8 cellular contexts compared by ENCODE assay signal in genomic region chr15:101723874-101724674, GRCh38. TPM values are rescaled to one million over a fixed set of nuclear protein-coding genes. Genes with fewer than 3 reads are reported as not detected.
DNase-seq lines count a peak whose midpoint lies in the region; ATAC-seq and TF ChIP-seq lines count a peak whose summit lies in the region.

TARS3 (minus strand) TSS chr15:101724473; CDS start chr15:101724387, 86 bp downstream.

- peak; percentile 84 for ATAC-seq in GM21737 (IDR thresholded peaks at IDR 0.05; ENCODE audit: unreplicated experiment)
- peak; percentile 92 for ATAC-seq in activated T-helper 17 cell treated with anti-CD3 and anti-CD28 coated beads, Interleukin-2, amount 50 U/mL, for 72 hours (replicated peaks)

- H3K4me3 ChIP-seq in fibroblast of pulmonary artery (replicated peaks; ENCODE audit: low read depth, low read length) = peak within 1 kb of the TSS; percentile 61

- H3K36me3 Mint-ChIP-seq in activated T-helper 17 cell treated with anti-CD3 and anti-CD28 coated beads, Interleukin-2, amount 50 U/mL, for 72 hours (ENCODE audit: low read depth) = peaks cover 43% of the 10 kb centered on the region
- H3K36me3 Mint-ChIP-seq in nephron (ENCODE audit: low read depth) = peaks cover 32% of the 10 kb centered on the region
- peaks cover 27% of the 10 kb centered on the region for H3K36me3 Mint-ChIP-seq in stimulated activated naive CD8-positive, alpha-beta T cell treated with anti-CD3 and anti-CD28 coated beads, Interleukin-15, Interleukin-2, amounts not matched to agents 100 ng/mL and 50 ng/mL, for 24 hours (ENCODE audit: low read depth)

- no peaks in the 10 kb centered on the region for H3K4me1 Mint-ChIP-seq in activated T-helper 17 cell treated with anti-CD3 and anti-CD28 coated beads, Interleukin-2, amount 50 U/mL, for 72 hours
- H3K4me1 Mint-ChIP-seq in nephron = peaks cover 10% of the 10 kb centered on the region
- peaks cover 32% of the 10 kb centered on the region for H3K4me1 Mint-ChIP-seq in stimulated activated naive CD8-positive, alpha-beta T cell treated with anti-CD3 and anti-CD28 coated beads, Interleukin-15, Interleukin-2, amounts not matched to agents 100 ng/mL and 50 ng/mL, for 24 hours (ENCODE audit: low read depth)

- TF ChIP-seq CTCF in fibroblast of pulmonary artery (IDR thresholded peaks at IDR 0.05; ENCODE audit: low read length, missing control alignments) (no peak), nephron (IDR thresholded peaks at IDR 0.05; ENCODE audit: unreplicated experiment in 3 of 3) (no peak)

- DNase-seq in Daoy (ENCODE audit: low read depth) (peak; percentile 94), KG1 (lab: John Stamatoyannopoulos, UW) (peak; percentile 82), RPMI8226 (peak; percentile 97), fibroblast of pulmonary artery (ENCODE audit: low read depth) (peak; percentile 85)

- peak within 1 kb of the TSS; percentile 86 for H3K27ac Mint-ChIP-seq in activated T-helper 17 cell treated with anti-CD3 and anti-CD28 coated beads, Interleukin-2, amount 50 U/mL, for 72 hours
- H3K27ac Mint-ChIP-seq in nephron = peak within 1 kb of the TSS; percentile 48 to 79 (median 48)
- H3K27ac Mint-ChIP-seq in stimulated activated naive CD8-positive, alpha-beta T cell treated with anti-CD3 and anti-CD28 coated beads, Interleukin-15, Interleukin-2, amounts not matched to agents 100 ng/mL and 50 ng/mL, for 24 hours = peak within 1 kb of the TSS; percentile 87

- no peaks in the 10 kb centered on the region for H3K27me3 Mint-ChIP-seq in activated T-helper 17 cell treated with anti-CD3 and anti-CD28 coated beads, Interleukin-2, amount 50 U/mL, for 72 hours
- H3K27me3 Mint-ChIP-seq in nephron (ENCODE audit: low read depth) = no peaks in the 10 kb centered on the region
- no peaks in the 10 kb centered on the region for H3K27me3 Mint-ChIP-seq in stimulated activated naive CD8-positive, alpha-beta T cell treated with anti-CD3 and anti-CD28 coated beads, Interleukin-15, Interleukin-2, amounts not matched to agents 100 ng/mL and 50 ng/mL, for 24 hours

- no peaks in the 10 kb centered on the region for H3K9me3 Mint-ChIP-seq in activated T-helper 17 cell treated with anti-CD3 and anti-CD28 coated beads, Interleukin-2, amount 50 U/mL, for 72 hours
- no peaks in the 10 kb centered on the region for H3K9me3 Mint-ChIP-seq in nephron
- peaks cover 7% of the 10 kb centered on the region for H3K9me3 Mint-ChIP-seq in stimulated activated naive CD8-positive, alpha-beta T cell treated with anti-CD3 and anti-CD28 coated beads, Interleukin-15, Interleukin-2, amounts not matched to agents 100 ng/mL and 50 ng/mL, for 24 hours

- H3K4me3 Mint-ChIP-seq in activated T-helper 17 cell treated with anti-CD3 and anti-CD28 coated beads, Interleukin-2, amount 50 U/mL, for 72 hours = peak within 1 kb of the TSS; percentile 84
- H3K4me3 Mint-ChIP-seq in nephron = peak within 1 kb of the TSS; percentile 82 to 92 (median 92)
- peak within 1 kb of the TSS; percentile 86 for H3K4me3 Mint-ChIP-seq in stimulated activated naive CD8-positive, alpha-beta T cell treated with anti-CD3 and anti-CD28 coated beads, Interleukin-15, Interleukin-2, amounts not matched to agents 100 ng/mL and 50 ng/mL, for 24 hours

RNA-seq across cellular contexts. Expression of gene TARS3, which starts in this region (rescaled TPM):
- total RNA-seq in Daoy (2014; rRNA removed; shearing (Covaris generic)) = 6.2 and 12.7 TPM in 2 replicates
- total RNA-seq in activated T-helper 17 cell treated with anti-CD3 and anti-CD28 coated beads, Interleukin-2, amount 50 U/mL, for 72 hours = 10 to 100 TPM; 20.6 to 33.0 TPM

Comparison
In these comparisons a context has a peak if more than half of its experiments do, and no peak if none do; other contexts are left out.
1. Peak in every context shown above with its lines: DNase-seq, ATAC-seq and H3K4me3 ChIP-seq.